8 cellular contexts compared by ENCODE assay signal in genomic region chr1:235328271-235329138, GRCh38. TPM values are rescaled to one million over a fixed set of nuclear protein-coding genes. Genes with fewer than 3 reads are reported as not detected.
DNase-seq lines count a peak whose midpoint lies in the region; ATAC-seq and TF ChIP-seq lines count a peak whose summit lies in the region.

GGPS1 (plus strand) TSS chr1:235328570; CDS start chr1:235335265, 6,695 bp downstream.

- peak within 1 kb of the TSS; percentile 88 for H3K27ac Mint-ChIP-seq in activated T-helper 2 cell treated with anti-CD3 and anti-CD28 coated beads, Interferon-gamma antibody, Interleukin-2, Interleukin-4, amounts not matched to agents 10 μg/mL and 5 μg/mL and 100 μg/mL, durations not matched to agents 14 hours and 24 hours and 36 hours
- peak within 1 kb of the TSS in 2 of 10 donors; percentile 88 to 91 for H3K27ac Mint-ChIP-seq in naive thymus-derived CD8-positive, alpha-beta T cell

- POLR2A ChIA-PET in naive thymus-derived CD8-positive, alpha-beta T cell (lab: Charles Lee), result interaction anchor here (0.6 to 2.3 kb wide), 17 partner anchors 10 to 717 kb away, joined by 3 to 6 read pairs (median 3); partner anchors contain the start of genes RBM34 and TOMM20

- H3K9me2 ChIP-seq in Loucy (replicated peaks; ENCODE audit: low read depth, low read length), result no peaks in the 10 kb centered on the region

- peak; percentile 100 for DNase-seq in ELR (ENCODE audit: low read depth)
- peak; percentile 95 for DNase-seq in H7
- peak; percentile 93 for DNase-seq in RWPE2 (ENCODE audit: low spot score)
- peak; percentile 94 for DNase-seq in activated T-helper 2 cell treated with anti-CD3 and anti-CD28 coated beads, Interferon-gamma antibody, Interleukin-2, Interleukin-4, amounts not matched to agents 10 μg/mL and 5 μg/mL and 100 μg/mL, durations not matched to agents 14 hours and 24 hours and 36 hours (ENCODE audit: low spot score)
- DNase-seq in fibroblast of peridontal ligament (ENCODE audit: extremely low read depth), result peak; percentile 100
- peak; percentile 96 to 100 (median 98) for DNase-seq in naive thymus-derived CD8-positive, alpha-beta T cell
- peak; percentile 98 to 100 (median 99) for DNase-seq in stimulated activated naive CD4-positive, alpha-beta T cell (lab: John Stamatoyannopoulos, UW)

- H3K4me2 ChIP-seq in Loucy (ENCODE audit: low read depth, low read length, poor library complexity, severe bottlenecking), result peak within 1 kb of the TSS; percentile 93

- H3K36me3 ChIP-seq in H7 (replicated peaks; ENCODE audit: control insufficient read depth, insufficient read depth, low read length) (no peaks in the 10 kb centered on the region; the same call in 1 of the 2 replicates), Loucy (ENCODE audit: insufficient read depth, low read length) (no peaks in the 10 kb centered on the region), RWPE2 (ENCODE audit: low read depth) (peaks cover 9% of the 10 kb centered on the region)

- peak within 1 kb of the TSS; percentile 75 for H3K27ac ChIP-seq in RWPE2 (ENCODE audit: poor library complexity, severe bottlenecking)

- H3K9me3 Mint-ChIP-seq in activated T-helper 2 cell treated with anti-CD3 and anti-CD28 coated beads, Interferon-gamma antibody, Interleukin-2, Interleukin-4, amounts not matched to agents 10 μg/mL and 5 μg/mL and 100 μg/mL, durations not matched to agents 14 hours and 24 hours and 36 hours, result no peaks in the 10 kb centered on the region
- peaks cover 0 to 1% (median 0%) of the 10 kb centered on the region in 9 donors for H3K9me3 Mint-ChIP-seq in naive thymus-derived CD8-positive, alpha-beta T cell

- peak; percentile 88 for ATAC-seq in RWPE2 (ENCODE audit: low read depth)
- peak; percentile 82 to 84 for ATAC-seq in naive thymus-derived CD8-positive, alpha-beta T cell

- H2AFZ ChIP-seq in Loucy (ENCODE audit: low read length), result peak within 1 kb of the TSS; percentile 91

- H3K27me3 ChIP-seq in H7 (ENCODE audit: control insufficient read depth, insufficient read depth, low read length) (no peaks in the 10 kb centered on the region), Loucy (ENCODE audit: insufficient read depth, low read length, poor library complexity, severe bottlenecking) (no peaks in the 10 kb centered on the region), RWPE2 (ENCODE audit: insufficient read depth, poor library complexity, severe bottlenecking) (no peaks in the 10 kb centered on the region)

- peaks cover 90% of the 10 kb centered on the region for H3K79me2 ChIP-seq in Loucy (ENCODE audit: insufficient read depth, low read length)

- H4K20me1 ChIP-seq in Loucy (ENCODE audit: insufficient read depth, low read length, poor library complexity, severe bottlenecking), result peaks cover 73% of the 10 kb centered on the region

- H3K4me3 ChIP-seq in H7 (ENCODE audit: insufficient read depth, low read depth, low read length) (peak within 1 kb of the TSS; percentile 97), Loucy (ENCODE audit: low read length, poor library complexity, severe bottlenecking) (peak within 1 kb of the TSS; percentile 91), RWPE2 (ENCODE audit: severe bottlenecking) (peak within 1 kb of the TSS; percentile 96)

- H3K36me3 Mint-ChIP-seq in activated T-helper 2 cell treated with anti-CD3 and anti-CD28 coated beads, Interferon-gamma antibody, Interleukin-2, Interleukin-4, amounts not matched to agents 10 μg/mL and 5 μg/mL and 100 μg/mL, durations not matched to agents 14 hours and 24 hours and 36 hours (ENCODE audit: low read depth), result peaks cover 32% of the 10 kb centered on the region
- H3K36me3 Mint-ChIP-seq in naive thymus-derived CD8-positive, alpha-beta T cell, result peaks cover 0 to 30% (median 6%) of the 10 kb centered on the region in 3 donors

- H3F3A ChIP-seq in Loucy (ENCODE audit: low read depth), result no peaks in the 10 kb centered on the region

- H3K4me1 Mint-ChIP-seq in activated T-helper 2 cell treated with anti-CD3 and anti-CD28 coated beads, Interferon-gamma antibody, Interleukin-2, Interleukin-4, amounts not matched to agents 10 μg/mL and 5 μg/mL and 100 μg/mL, durations not matched to agents 14 hours and 24 hours and 36 hours (ENCODE audit: low read depth), result peaks cover 39% of the 10 kb centered on the region
- peaks cover 15 to 35% (median 29%) of the 10 kb centered on the region in 4 donors for H3K4me1 Mint-ChIP-seq in naive thymus-derived CD8-positive, alpha-beta T cell

- H3K4me1 ChIP-seq in Loucy (ENCODE audit: insufficient read depth, low read length, poor library complexity, severe bottlenecking), result peaks cover 52% of the 10 kb centered on the region
- peaks cover 37% of the 10 kb centered on the region for H3K4me1 ChIP-seq in RWPE2 (ENCODE audit: insufficient read depth, poor library complexity, severe bottlenecking)

- H3K4me3 Mint-ChIP-seq in activated T-helper 2 cell treated with anti-CD3 and anti-CD28 coated beads, Interferon-gamma antibody, Interleukin-2, Interleukin-4, amounts not matched to agents 10 μg/mL and 5 μg/mL and 100 μg/mL, durations not matched to agents 14 hours and 24 hours and 36 hours (ENCODE audit: low read depth), result no peak within 1 kb of the TSS
- peak within 1 kb of the TSS in 1 of 10 donors; percentile 81 for H3K4me3 Mint-ChIP-seq in naive thymus-derived CD8-positive, alpha-beta T cell

- H3K9me3 ChIP-seq in Loucy (ENCODE audit: insufficient read depth, low read depth, low read length) (no peaks in the 10 kb centered on the region), RWPE2 (ENCODE audit: severe bottlenecking) (no peaks in the 10 kb centered on the region)

- intact Hi-C loops in activated T-helper 2 cell treated with anti-CD3 and anti-CD28 coated beads, Interferon-gamma antibody, Interleukin-2, Interleukin-4, amounts not matched to agents 10 μg/mL and 5 μg/mL and 100 μg/mL, durations not matched to agents 14 hours and 24 hours and 36 hours (cut with micrococcal nuclease), result loop anchor here (1.0 to 10.0 kb wide), 12 partner anchors 24 to 955 kb away; partner anchors contain the start of genes B3GALNT2, COA6, LYST and RBM34

- H3K27me3 Mint-ChIP-seq in activated T-helper 2 cell treated with anti-CD3 and anti-CD28 coated beads, Interferon-gamma antibody, Interleukin-2, Interleukin-4, amounts not matched to agents 10 μg/mL and 5 μg/mL and 100 μg/mL, durations not matched to agents 14 hours and 24 hours and 36 hours (ENCODE audit: low read depth), result no peaks in the 10 kb centered on the region
- no peaks in the 10 kb centered on the region for H3K27me3 Mint-ChIP-seq in naive thymus-derived CD8-positive, alpha-beta T cell

- peak within 1 kb of the TSS; percentile 91 for H3K9ac ChIP-seq in Loucy (ENCODE audit: low read depth, low read length, poor library complexity, severe bottlenecking)

- TF ChIP-seq CTCF in Loucy (conservative IDR thresholded peaks at IDR 0.05; ENCODE audit: low read length) (no peak), RWPE2 (IDR thresholded peaks at IDR 0.05; ENCODE audit: poor library complexity, severe bottlenecking) (no peak)

RNA-seq across cellular contexts. Expression of gene GGPS1, which starts in this region (rescaled TPM):
- 52.5 and 53.8 TPM in 2 replicates for total RNA-seq in H7 (2014; rRNA removed; shearing (Covaris generic))
- 30.4 and 33.7 TPM in 2 replicates for total RNA-seq in activated T-helper 2 cell treated with anti-CD3 and anti-CD28 coated beads, Interferon-gamma antibody, Interleukin-2, Interleukin-4, amounts not matched to agents 10 μg/mL and 5 μg/mL and 100 μg/mL, durations not matched to agents 14 hours and 24 hours and 36 hours
- 10 to 100 TPM; 55.1 to 55.3 TPM for total RNA-seq in naive thymus-derived CD8-positive, alpha-beta T cell
- 10 to 100 TPM; 43.7 to 69.4 (median 57.3) TPM for polyA plus RNA-seq in naive thymus-derived CD8-positive, alpha-beta T cell

Comparison
In these comparisons a context has a peak if more than half of its experiments do, and no peak if none do; other contexts are left out.
1. Peak in every context shown above with its lines: DNase-seq, ATAC-seq, H3K4me3 ChIP-seq and H3K27ac ChIP-seq.